In genomic region chr11:73174495-73174791, GRCh38 we compare ENCODE assay signal across 1 cellular context.
TF ChIP-seq lines count a peak whose summit lies in the region.

No MANE protein-coding gene starts in this region.

TF ChIP-seq in WTC11, 78 proteins besides CTCF, POLR2A, EP300 and RAD21 (continued from another document):
- TF ChIP-seq AR (CRISPR knock-in tag; IDR thresholded peaks at IDR 0.05): no peak
- TF ChIP-seq, protein P1, sequence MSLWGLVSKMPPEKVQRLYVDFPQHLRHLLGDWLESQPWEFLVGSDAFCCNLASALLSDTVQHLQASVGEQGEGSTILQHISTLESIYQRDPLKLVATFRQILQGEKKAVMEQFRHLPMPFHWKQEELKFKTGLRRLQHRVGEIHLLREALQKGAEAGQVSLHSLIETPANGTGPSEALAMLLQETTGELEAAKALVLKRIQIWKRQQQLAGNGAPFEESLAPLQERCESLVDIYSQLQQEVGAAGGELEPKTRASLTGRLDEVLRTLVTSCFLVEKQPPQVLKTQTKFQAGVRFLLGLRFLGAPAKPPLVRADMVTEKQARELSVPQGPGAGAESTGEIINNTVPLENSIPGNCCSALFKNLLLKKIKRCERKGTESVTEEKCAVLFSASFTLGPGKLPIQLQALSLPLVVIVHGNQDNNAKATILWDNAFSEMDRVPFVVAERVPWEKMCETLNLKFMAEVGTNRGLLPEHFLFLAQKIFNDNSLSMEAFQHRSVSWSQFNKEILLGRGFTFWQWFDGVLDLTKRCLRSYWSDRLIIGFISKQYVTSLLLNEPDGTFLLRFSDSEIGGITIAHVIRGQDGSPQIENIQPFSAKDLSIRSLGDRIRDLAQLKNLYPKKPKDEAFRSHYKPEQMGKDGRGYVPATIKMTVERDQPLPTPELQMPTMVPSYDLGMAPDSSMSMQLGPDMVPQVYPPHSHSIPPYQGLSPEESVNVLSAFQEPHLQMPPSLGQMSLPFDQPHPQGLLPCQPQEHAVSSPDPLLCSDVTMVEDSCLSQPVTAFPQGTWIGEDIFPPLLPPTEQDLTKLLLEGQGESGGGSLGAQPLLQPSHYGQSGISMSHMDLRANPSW (CRISPR knock-in tag; conservative IDR thresholded peaks at IDR 0.05; ENCODE audit: low read depth): no peak
- TF ChIP-seq IRF1 (CRISPR knock-in tag; IDR thresholded peaks at IDR 0.05): no peak
- no peak for TF ChIP-seq ZNF219 (CRISPR knock-in tag; IDR thresholded peaks at IDR 0.05; ENCODE audit: borderline replicate concordance)
